In genomic region chr2:36452279-36452678, GRCh38 we compare ENCODE assay signal across 19 cellular contexts.
DNase-seq lines count a peak whose midpoint lies in the region; ATAC-seq, FAIRE-seq and TF ChIP-seq lines count a peak whose summit lies in the region.
"Had no signal": no experiment of that assay in that cellular context is flagged by ENCODE, and none has a peak within 500 bp of the region (broad histone marks: within the 10 kb centered on the region; RNA-seq: fewer than 3 reads in every experiment).

No MANE protein-coding gene starts in this region.

- DNase-seq in AG08395 (ENCODE audit: low spot score) = peak; percentile 38
- DNase-seq in RWPE2 (ENCODE audit: low spot score) = no peak
- no peak for DNase-seq in endothelial cell of umbilical vein (ENCODE audit: low read depth, low spot score)
- DNase-seq in osteocyte (ENCODE audit: extremely low spot score, unreplicated experiment) = no peak
- no peak for DNase-seq in Kasumi-1 (lab: John Stamatoyannopoulos, UW)
- no peak for DNase-seq in CD4-positive, alpha-beta memory T cell
- DNase-seq: activated CD4-positive, alpha-beta T cell treated with anti-CD3 and anti-CD28 coated beads for 48 hours; activated CD8-positive, alpha-beta memory T cell treated with anti-CD3 and anti-CD28 coated beads, Interleukin-2, amount 50 U/mL, for 48 hours; activated gamma-delta T cell treated with Interleukin-2 at 50 U/mL for 16 hours; COR-L47; effector CD4-positive, alpha-beta T cell; NCI-H2029 treated with DMSO at 0.1 percent for 48 hours; NCI-H510A treated with DMSO at 0.1 percent for 48 hours; nephron progenitor cell; stimulated activated CD4-positive, alpha-beta T cell treated with anti-CD3 and anti-CD28 coated beads, Interleukin-15, amount 100 ng/mL, for 24 hours had no signal

- no peaks in the 10 kb centered on the region for H3K9me1 ChIP-seq in endothelial cell of umbilical vein (replicated peaks; ENCODE audit: control insufficient read depth, extremely low read depth, insufficient read depth, low read length)

- intact Hi-C loops in endothelial cell of umbilical vein (cut with micrococcal nuclease) = no loop called here
- intact Hi-C loops in CD4-positive, alpha-beta memory T cell (cut with micrococcal nuclease) = no loop called here

- no peaks in the 10 kb centered on the region for H4K20me1 ChIP-seq in endothelial cell of umbilical vein (replicated peaks; ENCODE audit: control insufficient read depth, extremely low read depth, insufficient read depth, low read length)

- H3K27me3 Mint-ChIP-seq in osteocyte (ENCODE audit: unreplicated experiment) = no peaks in the 10 kb centered on the region
- H3K27me3 Mint-ChIP-seq in CD4-positive, alpha-beta memory T cell = no peaks in the 10 kb centered on the region

- H3K4me2 ChIP-seq in endothelial cell of umbilical vein (ENCODE audit: insufficient read depth, low read length) = no peak overlapping the region

- POLR2A ChIA-PET in endothelial cell of umbilical vein (lab: Charles Lee) = interaction anchor here (0.5 kb wide), 1 partner anchor 94 kb away, joined by 4 read pairs; no protein-coding TSS in a partner anchor
- POLR2A ChIA-PET in CD4-positive, alpha-beta memory T cell (lab: Charles Lee; ENCODE audit: partially characterized antibody) = no interaction called here

- CTCF ChIA-PET in endothelial cell of umbilical vein (lab: Charles Lee) = interaction anchor here (0.7 to 5.1 kb wide), 4 partner anchors 8 to 79 kb away, joined by 4 to 31 read pairs (median 6); no protein-coding TSS in a partner anchor
- CTCF ChIA-PET in CD4-positive, alpha-beta memory T cell (lab: Charles Lee; ENCODE audit: partially characterized antibody) = no interaction called here

- H3K9me3 ChIP-seq in RWPE2 (ENCODE audit: severe bottlenecking) = no peaks in the 10 kb centered on the region
- no peaks in the 10 kb centered on the region for H3K9me3 ChIP-seq in endothelial cell of umbilical vein (replicated peaks; ENCODE audit: control insufficient read depth, insufficient read depth, low read length)
- no peaks in the 10 kb centered on the region for H3K9me3 ChIP-seq in CD4-positive, alpha-beta memory T cell (ENCODE audit: control insufficient read depth in 1 of 2, low read length in 2 of 2)

- H3K36me3 Mint-ChIP-seq in osteocyte (ENCODE audit: unreplicated experiment) = peaks cover 19% of the 10 kb centered on the region
- peaks cover 0 to 6% of the 10 kb centered on the region in 2 donors for H3K36me3 Mint-ChIP-seq in CD4-positive, alpha-beta memory T cell

- no peak overlapping the region for H3K4me3 Mint-ChIP-seq in osteocyte (ENCODE audit: unreplicated experiment)
- no peak overlapping the region for H3K4me3 Mint-ChIP-seq in CD4-positive, alpha-beta memory T cell
- H3K4me3 Mint-ChIP-seq: nephron progenitor cell had no signal

- H3K27ac Mint-ChIP-seq in osteocyte (ENCODE audit: unreplicated experiment) = peak overlapping the region; percentile 90
- no peak overlapping the region for H3K27ac Mint-ChIP-seq in CD4-positive, alpha-beta memory T cell

- peaks cover 5% of the 10 kb centered on the region for H3K4me1 Mint-ChIP-seq in osteocyte (ENCODE audit: unreplicated experiment)
- no peaks in the 10 kb centered on the region for H3K4me1 Mint-ChIP-seq in CD4-positive, alpha-beta memory T cell
- H3K4me1 Mint-ChIP-seq: nephron progenitor cell had no signal

- H3K4me1 ChIP-seq in RWPE2 (ENCODE audit: insufficient read depth, poor library complexity, severe bottlenecking) = peaks cover 28% of the 10 kb centered on the region
- H3K4me1 ChIP-seq in endothelial cell of umbilical vein (ENCODE audit: control insufficient read depth, extremely low read depth, insufficient read depth, low read length) = peaks cover 99% of the 10 kb centered on the region
- H3K4me1 ChIP-seq in CD4-positive, alpha-beta memory T cell (ENCODE audit: insufficient read depth, low read length) = no peaks in the 10 kb centered on the region

- no peak for FAIRE-seq in endothelial cell of umbilical vein (lab: Jason Lieb, UNC)
- FAIRE-seq: GM12891 had no signal

- TF ChIP-seq POLR2A in endothelial cell of umbilical vein (IDR thresholded peaks at IDR 0.05; ENCODE audit: low read depth, low read length) = no peak

- ATAC-seq in RWPE2 (ENCODE audit: low read depth) (no peak), GM19467 (IDR thresholded peaks at IDR 0.05; ENCODE audit: unreplicated experiment) (no peak), HG02981 (IDR thresholded peaks at IDR 0.05; ENCODE audit: unreplicated experiment) (no peak)

- H3K79me2 ChIP-seq in endothelial cell of umbilical vein (ENCODE audit: control insufficient read depth, insufficient read depth, low read length) = peaks cover 83% of the 10 kb centered on the region

- no peak overlapping the region for H2AFZ ChIP-seq in endothelial cell of umbilical vein (ENCODE audit: low read depth, low read length)

- H3K27ac ChIP-seq in RWPE2 (ENCODE audit: poor library complexity, severe bottlenecking) = peak overlapping the region; percentile 97
- peak overlapping the region; percentile 73 for H3K27ac ChIP-seq in endothelial cell of umbilical vein (ENCODE audit: insufficient read depth, low read depth, low read length)
- H3K27ac ChIP-seq in CD4-positive, alpha-beta memory T cell (ENCODE audit: low read depth, low read length) = no peak overlapping the region

- no TSS peak for BruUV-seq in endothelial cell of umbilical vein (replicated peaks; lab: Mats Ljungman, UMichigan)

- no peaks in the 10 kb centered on the region for H3K9me3 Mint-ChIP-seq in osteocyte (ENCODE audit: unreplicated experiment)
- no peaks in the 10 kb centered on the region for H3K9me3 Mint-ChIP-seq in CD4-positive, alpha-beta memory T cell
- H3K9me3 Mint-ChIP-seq: nephron progenitor cell had no signal

- TF ChIP-seq CTCF in RWPE2 (IDR thresholded peaks at IDR 0.05; ENCODE audit: poor library complexity, severe bottlenecking) (no peak), endothelial cell of umbilical vein (IDR thresholded peaks at IDR 0.05; ENCODE audit: extremely low read depth in 1 of 2, insufficient read depth in 1 of 2, low read depth in 1 of 2, low read length in 2 of 2) (no peak), osteocyte (IDR thresholded peaks at IDR 0.05) (no peak)

- dilution Hi-C loops in endothelial cell of umbilical vein (cut with MboI; ENCODE audit: extremely low pct_ligation_motif_present, low sequenced_read_pairs) = no loop called here

- H3K36me3 ChIP-seq in RWPE2 (ENCODE audit: low read depth) = peaks cover 71% of the 10 kb centered on the region
- H3K36me3 ChIP-seq in endothelial cell of umbilical vein (ENCODE audit: control insufficient read depth in 2 of 2, extremely low read depth in 1 of 2, insufficient read depth in 2 of 2, low read length in 2 of 2) = peaks cover 14 to 39% of the 10 kb centered on the region in 2 experiments
- no peaks in the 10 kb centered on the region for H3K36me3 ChIP-seq in CD4-positive, alpha-beta memory T cell (ENCODE audit: insufficient read depth, low read length)

- no peaks in the 10 kb centered on the region for H3K27me3 ChIP-seq in RWPE2 (ENCODE audit: insufficient read depth, poor library complexity, severe bottlenecking)
- no peaks in the 10 kb centered on the region for H3K27me3 ChIP-seq in endothelial cell of umbilical vein (ENCODE audit: control insufficient read depth in 2 of 2, insufficient read depth in 2 of 2, low read length in 2 of 2)
- H3K27me3 ChIP-seq in CD4-positive, alpha-beta memory T cell (ENCODE audit: insufficient read depth, low read length) = no peaks in the 10 kb centered on the region

- H3K4me3 ChIP-seq in RWPE2 (ENCODE audit: severe bottlenecking) (no peak overlapping the region), endothelial cell of umbilical vein (replicated peaks in 1 of 3; ENCODE audit: insufficient read depth in 1 of 3, low read depth in 1 of 3, low read length in 3 of 3) (no peak overlapping the region)
- no peak overlapping the region for H3K4me3 ChIP-seq in CD4-positive, alpha-beta memory T cell (ENCODE audit: low read length in 2 of 2)
- H3K4me3 ChIP-seq: lung had no signal

- H3K9ac ChIP-seq in endothelial cell of umbilical vein (replicated peaks; ENCODE audit: extremely low read depth, insufficient read depth, low read length) = no peak overlapping the region

TF ChIP-seq in endothelial cell of umbilical vein, 7 proteins besides CTCF, POLR2A, EP300 and RAD21:
- TF ChIP-seq EZH2 (IDR thresholded peaks at IDR 0.05; ENCODE audit: borderline replicate concordance, low read depth, low read length, severe bottlenecking) (no peak), GATA2 (IDR thresholded peaks at IDR 0.05; ENCODE audit: insufficient read depth, insufficient read length, low read depth, low read length) (no peak), JUN (IDR thresholded peaks at IDR 0.05; ENCODE audit: borderline replicate concordance, insufficient read depth, insufficient read length, low read depth) (no peak), MYC (IDR thresholded peaks at IDR 0.05; ENCODE audit: low read depth, low read length) (no peak), POLR2AphosphoS5 (IDR thresholded peaks at IDR 0.05; ENCODE audit: insufficient read depth, low read depth, low read length) (no peak), MAX (IDR thresholded peaks at IDR 0.05; ENCODE audit: insufficient read depth, insufficient read length) (no peak), FOS (IDR thresholded peaks at IDR 0.05; ENCODE audit: borderline replicate concordance, insufficient read depth, low read length) (no peak)
TF ChIP-seq in endothelial cell of umbilical vein: peak in this region for 0.
